ENCODE assay signal across 20 cellular contexts in the genomic region with DNA sequence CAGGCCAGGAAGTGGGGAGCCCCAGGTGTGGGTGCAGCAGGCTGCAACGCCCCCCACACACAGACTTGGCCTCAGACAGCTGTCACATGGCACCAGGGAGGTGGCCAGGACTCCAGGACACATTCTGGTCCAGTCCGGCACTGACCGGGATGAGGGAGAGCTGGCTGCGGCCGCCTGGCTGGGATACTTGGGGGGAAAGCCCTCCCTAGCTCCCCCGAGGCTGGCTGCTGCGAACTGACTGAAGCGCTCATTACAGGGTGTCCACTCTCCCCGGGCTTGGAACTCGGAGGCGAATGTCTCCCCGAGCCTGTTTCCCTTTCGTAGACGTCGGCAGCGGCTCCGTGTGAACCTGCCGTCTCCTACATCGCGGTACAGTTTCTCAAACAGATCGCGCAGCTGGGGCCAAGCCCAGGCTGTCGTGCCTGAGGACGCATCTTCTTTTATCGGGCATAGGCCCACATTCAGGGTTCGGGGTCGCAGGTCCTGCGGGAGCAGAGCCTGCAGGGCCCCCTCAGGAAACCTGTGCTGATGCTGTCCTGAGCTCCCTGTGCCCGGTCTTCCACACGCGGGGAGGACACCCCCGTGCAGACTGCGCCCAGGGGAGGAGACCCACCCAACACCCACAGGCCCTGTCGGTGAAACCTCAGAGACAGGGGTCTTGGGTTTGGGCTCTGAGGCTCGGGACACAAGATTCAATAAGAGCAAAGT. TPM values are rescaled to one million over a fixed set of nuclear protein-coding genes. Genes with fewer than 3 reads are reported as not detected.
DNase-seq lines count a peak whose midpoint lies in the region; ATAC-seq and TF ChIP-seq lines count a peak whose summit lies in the region.
"Had no signal": no experiment of that assay in that cellular context is flagged by ENCODE, and none has a peak within 500 bp of the region (broad histone marks: within the 10 kb centered on the region; RNA-seq: fewer than 3 reads in every experiment).

No MANE protein-coding gene starts in this region.

- peak overlapping the region; percentile 27 for H3K4me3 Mint-ChIP-seq in activated T-cell treated with anti-CD3 and anti-CD28 coated beads, Interleukin-2, amount 50 U/mL, for 4 hours
- no peak overlapping the region for H3K4me3 Mint-ChIP-seq in activated T-cell treated with anti-CD3 and anti-CD28 coated beads, Interleukin-2, amount 50 U/mL, for 24 hours
- H3K4me3 Mint-ChIP-seq: mesothelial cell of epicardium; nephron; T-helper 2 cell treated with Interferon-gamma antibody and Interleukin-4, amounts not matched to agents 5 μg/mL and 100 μg/mL, for 36 hours had no signal

- H3K27ac Mint-ChIP-seq in activated T-cell treated with anti-CD3 and anti-CD28 coated beads, Interleukin-2, amount 50 U/mL, for 24 hours, result no peak overlapping the region
- H3K27ac Mint-ChIP-seq: nephron; T-helper 2 cell treated with Interferon-gamma antibody and Interleukin-4, amounts not matched to agents 5 μg/mL and 100 μg/mL, for 36 hours had no signal

- WGBS in right cardiac atrium, result 86% methylated on average over 35 of the region's 35 CpGs
- WGBS in psoas muscle, 3 donors, result 84 to 89% (median 86%) methylated on average over 35 of the region's 35 CpGs

- TF ChIP-seq CTCF in RWPE2 (IDR thresholded peaks at IDR 0.05; ENCODE audit: poor library complexity, severe bottlenecking), result no peak
- TF ChIP-seq CTCF in psoas muscle (IDR thresholded peaks at IDR 0.05), result no peak

- H3K4me1 Mint-ChIP-seq in activated T-cell treated with anti-CD3 and anti-CD28 coated beads, Interleukin-2, amount 50 U/mL, for 4 hours (ENCODE audit: low read depth), result peaks cover 16% of the 10 kb centered on the region
- peaks cover 15% of the 10 kb centered on the region for H3K4me1 Mint-ChIP-seq in activated T-cell treated with anti-CD3 and anti-CD28 coated beads, Interleukin-2, amount 50 U/mL, for 24 hours (ENCODE audit: low read depth)

- no peaks in the 10 kb centered on the region for H3K9me3 Mint-ChIP-seq in activated T-cell treated with anti-CD3 and anti-CD28 coated beads, Interleukin-2, amount 50 U/mL, for 4 hours
- no peaks in the 10 kb centered on the region for H3K9me3 Mint-ChIP-seq in activated T-cell treated with anti-CD3 and anti-CD28 coated beads, Interleukin-2, amount 50 U/mL, for 24 hours
- H3K9me3 Mint-ChIP-seq: T-helper 2 cell treated with Interferon-gamma antibody and Interleukin-4, amounts not matched to agents 5 μg/mL and 100 μg/mL, for 36 hours had no signal

- no peaks in the 10 kb centered on the region for H3K36me3 Mint-ChIP-seq in activated T-cell treated with anti-CD3 and anti-CD28 coated beads, Interleukin-2, amount 50 U/mL, for 4 hours (ENCODE audit: insufficient read depth)
- peaks cover 2% of the 10 kb centered on the region for H3K36me3 Mint-ChIP-seq in activated T-cell treated with anti-CD3 and anti-CD28 coated beads, Interleukin-2, amount 50 U/mL, for 24 hours (ENCODE audit: low read depth)

- H3K27me3 Mint-ChIP-seq in activated T-cell treated with anti-CD3 and anti-CD28 coated beads, Interleukin-2, amount 50 U/mL, for 4 hours (ENCODE audit: low read depth), result no peaks in the 10 kb centered on the region
- H3K27me3 Mint-ChIP-seq in activated T-cell treated with anti-CD3 and anti-CD28 coated beads, Interleukin-2, amount 50 U/mL, for 24 hours, result no peaks in the 10 kb centered on the region

- no peak overlapping the region for H3K4me3 ChIP-seq in RWPE2 (ENCODE audit: severe bottlenecking)
- H3K4me3 ChIP-seq in right cardiac atrium (ENCODE audit: low read length), result no peak overlapping the region
- no peak overlapping the region for H3K4me3 ChIP-seq in psoas muscle
- H3K4me3 ChIP-seq: transverse colon had no signal

- H3K36me3 ChIP-seq in RWPE2 (ENCODE audit: low read depth), result no peaks in the 10 kb centered on the region
- peaks cover 0 to 16% of the 10 kb centered on the region in 2 donors for H3K36me3 ChIP-seq in psoas muscle (ENCODE audit: insufficient read depth in 1 of 2, low read depth in 1 of 2)
- H3K36me3 ChIP-seq: transverse colon had no signal

- intact Hi-C loops in right cardiac atrium (cut with DNase I), result no loop called here
- intact Hi-C loops in psoas muscle (cut with DNase I), result loop anchor here in 1 of 2 donors (5.0 kb wide), 1 partner anchor 33 kb away; no protein-coding TSS in a partner anchor

- no peak for DNase-seq in activated T-cell treated with anti-CD3 and anti-CD28 coated beads, Interleukin-2, amount 50 U/mL, for 4 hours
- no peak for DNase-seq in activated T-cell treated with anti-CD3 and anti-CD28 coated beads, Interleukin-2, amount 50 U/mL, for 24 hours
- DNase-seq in RWPE2 (ENCODE audit: low spot score), result peak; percentile 58
- DNase-seq in right cardiac atrium, result peak in 2 of 3 donors; percentile 46 to 52
- peak; percentile 11 to 40 for DNase-seq in psoas muscle
- DNase-seq in A172 (ENCODE audit: low spot score), result no peak
- DNase-seq in NCI-H526 treated with DMSO at 0.1 percent for 48 hours (lab: John Stamatoyannopoulos, UW), result no peak
- DNase-seq: 8988T; activated CD8-positive, alpha-beta memory T cell treated with anti-CD3 and anti-CD28 coated beads, Interleukin-2, amount 50 U/mL, for 4 hours; COR-L47; DMS79 treated with DMSO at 0.1 percent for 48 hours; Karpas-422; left colon; NCI-H187 treated with DMSO at 0.1 percent for 48 hours; NCI-H526; transverse colon had no signal

- no peaks in the 10 kb centered on the region for H3K9me3 ChIP-seq in RWPE2 (ENCODE audit: severe bottlenecking)
- no peaks in the 10 kb centered on the region for H3K9me3 ChIP-seq in right cardiac atrium (ENCODE audit: control insufficient read depth, low read length)
- no peaks in the 10 kb centered on the region for H3K9me3 ChIP-seq in psoas muscle
- H3K9me3 ChIP-seq: transverse colon had no signal

- H3K4me1 ChIP-seq in RWPE2 (ENCODE audit: insufficient read depth, poor library complexity, severe bottlenecking), result peaks cover 3% of the 10 kb centered on the region
- no peaks in the 10 kb centered on the region for H3K4me1 ChIP-seq in right cardiac atrium (ENCODE audit: control insufficient read depth, insufficient read depth, low read length)
- peaks cover 24% of the 10 kb centered on the region for H3K4me1 ChIP-seq in psoas muscle

- H3K27me3 ChIP-seq in RWPE2 (ENCODE audit: insufficient read depth, poor library complexity, severe bottlenecking) (no peaks in the 10 kb centered on the region), right cardiac atrium (ENCODE audit: control insufficient read depth, insufficient read depth) (no peaks in the 10 kb centered on the region), psoas muscle (ENCODE audit: insufficient read depth in 3 of 3, low read length in 2 of 3) (no peaks in the 10 kb centered on the region)
- H3K27me3 ChIP-seq: transverse colon had no signal

- ATAC-seq in activated T-cell treated with anti-CD3 and anti-CD28 coated beads, Interleukin-2, amount 50 U/mL, for 4 hours, result no peak
- ATAC-seq in RWPE2 (ENCODE audit: low read depth) (no peak), right cardiac atrium (peak in 1 of 2 donors; percentile 11), psoas muscle (no peak), HG03457 (IDR thresholded peaks at IDR 0.05; ENCODE audit: unreplicated experiment) (no peak)
- ATAC-seq: left colon had no signal

- H3K27ac ChIP-seq in RWPE2 (ENCODE audit: poor library complexity, severe bottlenecking) (no peak overlapping the region), right cardiac atrium (ENCODE audit: low read length) (no peak overlapping the region), psoas muscle (no peak overlapping the region)
- H3K27ac ChIP-seq: transverse colon had no signal

RNA-seq across cellular contexts. Expression of a gene that starts 19.8 kb away (rescaled TPM):
- total RNA-seq in activated T-cell treated with anti-CD3 and anti-CD28 coated beads, Interleukin-2, amount 50 U/mL, for 4 hours, result 1 to 10 TPM; 5.9 to 6.2 (median 6.0) TPM
- total RNA-seq in right cardiac atrium (10 to 100 TPM; 31.4 to 45.3 (median 37.8) TPM), psoas muscle (10 to 100 TPM; 18.4 to 33.5 (median 28.0) TPM)
- polyA plus RNA-seq in right cardiac atrium (19.4 TPM), psoas muscle (10 to 100 TPM in 2 of 3 donors, 1 to 10 TPM in 1; 8.5 to 14.0 (median 10.4) TPM)
- total RNA-seq in A172 (2014; rRNA removed; shearing (Covaris generic)), result 34.2 and 41.6 TPM in 2 replicates

RNA-seq across cellular contexts. Expression of a gene that starts 43.4 kb away (rescaled TPM):
- total RNA-seq in activated T-cell treated with anti-CD3 and anti-CD28 coated beads, Interleukin-2, amount 50 U/mL, for 4 hours, result 10 to 100 TPM; 46.3 to 47.4 (median 46.5) TPM
- 10 to 100 TPM; 18.5 to 25.5 (median 20.9) TPM for total RNA-seq in right cardiac atrium
- polyA plus RNA-seq in right cardiac atrium, result 16.5 TPM
- 10 to 100 TPM; 17.3 to 27.8 (median 22.5) TPM for total RNA-seq in psoas muscle
- 10 to 100 TPM; 28.8 to 49.5 (median 41.3) TPM for polyA plus RNA-seq in psoas muscle
- 70.4 and 81.1 TPM in 2 replicates for total RNA-seq in A172 (2014; rRNA removed; shearing (Covaris generic))

Comparison
In these comparisons a context has a peak if more than half of its experiments do, and no peak if none do; other contexts are left out.
1. DNase-seq: peak in RWPE2 (single experiment), right cardiac atrium (2 of 3) and psoas muscle (2 of 2); none in activated T-cell treated with anti-CD3 and anti-CD28 coated beads, Interleukin-2, amount 50 U/mL, for 4 hours (single experiment), activated T-cell treated with anti-CD3 and anti-CD28 coated beads, Interleukin-2, amount 50 U/mL, for 24 hours (single experiment), A172 (single experiment) and NCI-H526 treated with DMSO at 0.1 percent for 48 hours (single experiment).